38 cellular contexts compared by ENCODE assay signal in genomic region chr1:33541966-33542365, GRCh38.
"Had no signal": no experiment of that assay in that cellular context is flagged by ENCODE, and none has a peak within 500 bp of the region (broad histone marks: within the 10 kb centered on the region; RNA-seq: fewer than 3 reads in every experiment).

No MANE protein-coding gene starts in this region.

- ATAC-seq: activated naive CD4-positive, alpha-beta T cell treated with anti-CD3 and anti-CD28 coated beads, Interleukin-2, amount 50 U/mL, for 72 hours; activated naive CD8-positive, alpha-beta T cell treated with anti-CD3 and anti-CD28 coated beads, Interleukin-2, amount 50 U/mL, for 24 hours; activated T-cell treated with anti-CD3 and anti-CD28 coated beads, Interleukin-2, amount 50 U/mL, for 4 hours; activated T-cell treated with anti-CD3 and anti-CD28 coated beads, Interleukin-2, amount 50 U/mL, for 72 hours; activated T-helper 17 cell treated with anti-CD3 and anti-CD28 coated beads, Interleukin-2, amount 50 U/mL, for 72 hours; body of pancreas had no signal

- H3K4me1 ChIP-seq: adrenal gland, ascending aorta, body of pancreas, breast epithelium had no signal

- H3K4me3 ChIP-seq: adrenal gland, ascending aorta, body of pancreas, breast epithelium, cardiac muscle cell had no signal

- H3K27me3 ChIP-seq: adrenal gland, ascending aorta, body of pancreas, brain microvascular endothelial cell, breast epithelium, cardiac muscle cell had no signal

- H3K27me3 Mint-ChIP-seq: activated naive CD8-positive, alpha-beta T cell treated with anti-CD3 and anti-CD28 coated beads, Interleukin-2, amount 10 ng/mL, durations not matched to agents 7 days and 5 days; brain had no signal

- H3K9me3 Mint-ChIP-seq: activated naive CD4-positive, alpha-beta T cell treated with anti-CD3 and anti-CD28 coated beads for 36 hours; activated naive CD4-positive, alpha-beta T cell treated with anti-CD3 and anti-CD28 coated beads, Interleukin-2, amount 10 ng/mL, durations not matched to agents 7 days and 5 days; activated naive CD4-positive, alpha-beta T cell treated with anti-CD3 and anti-CD28 coated beads, Interleukin-2, amount 50 U/mL, for 24 hours; activated naive CD4-positive, alpha-beta T cell treated with anti-CD3 and anti-CD28 coated beads, Interleukin-2, amount 50 U/mL, for 72 hours; activated naive CD8-positive, alpha-beta T cell treated with anti-CD3 and anti-CD28 coated beads for 36 hours; activated naive CD8-positive, alpha-beta T cell treated with anti-CD3 and anti-CD28 coated beads, Interleukin-2, amount 10 ng/mL, durations not matched to agents 7 days and 5 days; activated naive CD8-positive, alpha-beta T cell treated with anti-CD3 and anti-CD28 coated beads, Interleukin-2, amount 50 U/mL, for 24 hours; activated T-cell treated with anti-CD3 and anti-CD28 coated beads, Interleukin-2, amount 50 U/mL, for 4 hours; activated T-cell treated with anti-CD3 and anti-CD28 coated beads, Interleukin-2, amount 50 U/mL, for 72 hours; activated T-helper 1 cell treated with anti-CD3 and anti-CD28 coated beads, Interleukin-12 subunit alpha, Interleukin-12 subunit beta, Interleukin-2, Interleukin-4 antibody, amounts not matched to agents 30 ng/mL and 10 ng/mL and 1 ng/mL, durations not matched to agents 14 hours and 24 hours and 36 hours; activated T-helper 17 cell treated with anti-CD3 and anti-CD28 coated beads, Interleukin-2, amount 50 U/mL, for 72 hours; activated T-helper 2 cell treated with anti-CD3 and anti-CD28 coated beads, Interferon-gamma antibody, Interleukin-2, Interleukin-4, amounts not matched to agents 10 μg/mL and 5 μg/mL and 100 μg/mL, durations not matched to agents 14 hours and 24 hours and 36 hours; brain; central memory CD8-positive, alpha-beta T cell had no signal

- H3K27ac Mint-ChIP-seq: activated naive CD4-positive, alpha-beta T cell treated with anti-CD3 and anti-CD28 coated beads for 36 hours; activated naive CD4-positive, alpha-beta T cell treated with anti-CD3 and anti-CD28 coated beads, Interleukin-2, amount 10 ng/mL, durations not matched to agents 7 days and 5 days; activated naive CD4-positive, alpha-beta T cell treated with anti-CD3 and anti-CD28 coated beads, Interleukin-2, amount 50 U/mL, for 24 hours; activated naive CD4-positive, alpha-beta T cell treated with anti-CD3 and anti-CD28 coated beads, Interleukin-2, amount 50 U/mL, for 72 hours; activated naive CD8-positive, alpha-beta T cell; activated naive CD8-positive, alpha-beta T cell treated with anti-CD3 and anti-CD28 coated beads for 36 hours; activated naive CD8-positive, alpha-beta T cell treated with anti-CD3 and anti-CD28 coated beads, Interleukin-2, amount 10 ng/mL, durations not matched to agents 7 days and 5 days; activated naive CD8-positive, alpha-beta T cell treated with anti-CD3 and anti-CD28 coated beads, Interleukin-2, amount 50 U/mL, for 24 hours; activated T-cell treated with anti-CD3 and anti-CD28 coated beads, Interleukin-2, amount 50 U/mL, for 72 hours; activated T-helper 1 cell treated with anti-CD3 and anti-CD28 coated beads, Interleukin-12 subunit alpha, Interleukin-12 subunit beta, Interleukin-2, Interleukin-4 antibody, amounts not matched to agents 30 ng/mL and 10 ng/mL and 1 ng/mL, durations not matched to agents 14 hours and 24 hours and 36 hours; activated T-helper 17 cell treated with anti-CD3 and anti-CD28 coated beads, Interleukin-2, amount 50 U/mL, for 72 hours; activated T-helper 2 cell treated with anti-CD3 and anti-CD28 coated beads, Interferon-gamma antibody, Interleukin-2, Interleukin-4, amounts not matched to agents 10 μg/mL and 5 μg/mL and 100 μg/mL, durations not matched to agents 14 hours and 24 hours and 36 hours; brain had no signal

- H3K36me3 ChIP-seq: adrenal gland, ascending aorta, brain microvascular endothelial cell, breast epithelium, cardiac muscle cell had no signal

- H3K36me3 Mint-ChIP-seq: activated naive CD4-positive, alpha-beta T cell treated with anti-CD3 and anti-CD28 coated beads, Interleukin-2, amount 10 ng/mL, durations not matched to agents 7 days and 5 days; activated naive CD4-positive, alpha-beta T cell treated with anti-CD3 and anti-CD28 coated beads, Interleukin-2, amount 50 U/mL, for 24 hours; activated naive CD4-positive, alpha-beta T cell treated with anti-CD3 and anti-CD28 coated beads, Interleukin-2, amount 50 U/mL, for 72 hours; activated naive CD8-positive, alpha-beta T cell; activated naive CD8-positive, alpha-beta T cell treated with anti-CD3 and anti-CD28 coated beads for 36 hours; activated naive CD8-positive, alpha-beta T cell treated with anti-CD3 and anti-CD28 coated beads, Interleukin-2, amount 10 ng/mL, durations not matched to agents 7 days and 5 days had no signal

- DNase-seq: activated effector memory CD4-positive, alpha-beta T cell treated with anti-CD3 and anti-CD28 coated beads, Interleukin-2, amount 50 U/mL, for 16 hours; activated effector memory CD4-positive, alpha-beta T cell treated with Interleukin-2 at 50 U/mL for 16 hours; activated gamma-delta T cell; activated gamma-delta T cell treated with Interleukin-2 at 50 U/mL for 16 hours; activated naive CD4-positive, alpha-beta T cell; activated naive CD4-positive, alpha-beta T cell treated with anti-CD3 and anti-CD28 coated beads for 36 hours; activated naive CD4-positive, alpha-beta T cell treated with anti-CD3 and anti-CD28 coated beads, Interleukin-2, amount 10 ng/mL, durations not matched to agents 7 days and 5 days; activated naive CD4-positive, alpha-beta T cell treated with anti-CD3 and anti-CD28 coated beads, Interleukin-2, amount 50 U/mL, for 16 hours; activated naive CD4-positive, alpha-beta T cell treated with Interleukin-2 at 50 U/mL for 16 hours; activated naive CD8-positive, alpha-beta T cell treated with anti-CD3 and anti-CD28 coated beads for 36 hours; activated naive CD8-positive, alpha-beta T cell treated with anti-CD3 and anti-CD28 coated beads, Interleukin-2, amount 10 ng/mL, durations not matched to agents 7 days and 5 days; activated naive CD8-positive, alpha-beta T cell treated with anti-CD3 and anti-CD28 coated beads, Interleukin-2, amount 50 U/mL, for 24 hours; activated T-cell treated with anti-CD3 and anti-CD28 coated beads, Interleukin-2, amount 50 U/mL, for 1 hour; activated T-cell treated with anti-CD3 and anti-CD28 coated beads, Interleukin-2, amount 50 U/mL, for 4 hours; activated T-cell treated with anti-CD3 and anti-CD28 coated beads, Interleukin-2, amount 50 U/mL, for 72 hours; adrenal gland; amniotic stem cell; amygdala; anterior cingulate cortex; aorta; body of pancreas; brain microvascular endothelial cell; caudate nucleus; central memory CD4-positive, alpha-beta T cell; cerebellar nuclear complex had no signal

- FAIRE-seq: astrocyte, colon had no signal

- H3K4me3 Mint-ChIP-seq: activated naive CD4-positive, alpha-beta T cell treated with anti-CD3 and anti-CD28 coated beads for 36 hours; activated naive CD4-positive, alpha-beta T cell treated with anti-CD3 and anti-CD28 coated beads, Interleukin-2, amount 10 ng/mL, durations not matched to agents 7 days and 5 days; activated naive CD4-positive, alpha-beta T cell treated with anti-CD3 and anti-CD28 coated beads, Interleukin-2, amount 50 U/mL, for 24 hours; activated naive CD8-positive, alpha-beta T cell; activated naive CD8-positive, alpha-beta T cell treated with anti-CD3 and anti-CD28 coated beads for 36 hours; activated naive CD8-positive, alpha-beta T cell treated with anti-CD3 and anti-CD28 coated beads, Interleukin-2, amount 10 ng/mL, durations not matched to agents 7 days and 5 days; activated naive CD8-positive, alpha-beta T cell treated with anti-CD3 and anti-CD28 coated beads, Interleukin-2, amount 50 U/mL, for 24 hours; activated T-cell treated with anti-CD3 and anti-CD28 coated beads, Interleukin-2, amount 50 U/mL, for 4 hours; activated T-cell treated with anti-CD3 and anti-CD28 coated beads, Interleukin-2, amount 50 U/mL, for 72 hours; activated T-helper 1 cell treated with anti-CD3 and anti-CD28 coated beads, Interleukin-12 subunit alpha, Interleukin-12 subunit beta, Interleukin-2, Interleukin-4 antibody, amounts not matched to agents 30 ng/mL and 10 ng/mL and 1 ng/mL, durations not matched to agents 14 hours and 24 hours and 36 hours; activated T-helper 17 cell treated with anti-CD3 and anti-CD28 coated beads, Interleukin-2, amount 50 U/mL, for 72 hours; brain; central memory CD8-positive, alpha-beta T cell had no signal

- H3K27ac ChIP-seq: adrenal gland, ascending aorta, body of pancreas, brain microvascular endothelial cell, breast epithelium, cardiac muscle cell had no signal

- H3K4me1 Mint-ChIP-seq: activated naive CD4-positive, alpha-beta T cell treated with anti-CD3 and anti-CD28 coated beads, Interleukin-2, amount 10 ng/mL, durations not matched to agents 7 days and 5 days; activated naive CD4-positive, alpha-beta T cell treated with anti-CD3 and anti-CD28 coated beads, Interleukin-2, amount 50 U/mL, for 24 hours; activated T-helper 17 cell treated with anti-CD3 and anti-CD28 coated beads, Interleukin-2, amount 50 U/mL, for 72 hours; brain; central memory CD8-positive, alpha-beta T cell had no signal

- H3K9me3 ChIP-seq: adrenal gland, ascending aorta, body of pancreas, breast epithelium had no signal
